Comparison of ENCODE assay signal across 17 cellular contexts in the genomic region with DNA sequence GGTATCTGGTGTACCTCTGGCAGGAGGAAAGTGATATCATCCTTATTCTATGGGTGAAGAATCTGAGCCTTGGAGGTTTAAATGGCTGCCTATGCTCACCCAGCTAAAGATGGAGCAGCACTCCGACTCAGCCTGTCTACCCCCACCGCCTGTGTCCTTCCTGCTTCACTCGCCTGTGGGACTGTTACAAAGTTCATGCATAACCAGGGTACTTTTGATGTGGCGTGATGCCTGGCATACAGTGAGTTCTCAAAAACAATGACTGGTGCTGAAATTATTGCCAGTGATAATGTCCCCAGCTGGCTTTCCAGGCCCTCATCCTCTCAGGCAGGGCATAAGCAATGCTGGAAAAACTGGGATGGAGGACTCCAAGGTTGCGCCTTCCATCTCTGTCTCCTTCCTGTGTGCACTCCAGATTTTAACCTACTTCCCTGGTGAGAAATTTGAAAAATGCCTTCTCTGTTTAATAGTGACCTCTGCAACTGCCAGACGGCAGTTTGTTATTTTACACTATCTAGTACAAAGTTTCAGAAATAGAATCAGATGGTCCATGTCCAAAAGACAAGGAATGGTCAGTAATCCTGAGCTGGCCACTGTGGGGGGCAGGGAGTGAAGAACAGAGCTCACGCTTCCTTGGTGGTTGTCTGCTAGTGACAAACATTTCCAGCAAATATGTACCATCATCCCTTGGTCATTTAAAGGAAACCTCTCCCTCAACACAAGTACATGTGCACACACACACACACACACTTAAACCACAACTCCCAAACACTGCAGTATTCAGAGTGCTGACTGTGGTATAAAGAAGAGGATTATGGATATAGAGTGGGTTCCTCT.
DNase-seq lines count a peak whose midpoint lies in the region; ATAC-seq and TF ChIP-seq lines count a peak whose summit lies in the region.
"Had no signal": no experiment of that assay in that cellular context is flagged by ENCODE, and none has a peak within 500 bp of the region (broad histone marks: within the 10 kb centered on the region; RNA-seq: fewer than 3 reads in every experiment).

No MANE protein-coding gene starts in this region.

- CTCF ChIA-PET in naive thymus-derived CD4-positive, alpha-beta T cell (lab: Charles Lee), result no interaction called here

- H3K9me3 ChIP-seq in DND-41 (ENCODE audit: insufficient read depth, low read length, severe bottlenecking) (no peaks in the 10 kb centered on the region), esophagus muscularis mucosa (no peaks in the 10 kb centered on the region)
- no peaks in the 10 kb centered on the region for H3K9me3 ChIP-seq in naive thymus-derived CD4-positive, alpha-beta T cell (ENCODE audit: control insufficient read depth in 2 of 3, low read length in 3 of 3)
- H3K9me3 ChIP-seq: uterus had no signal

- H3K36me3 ChIP-seq in DND-41 (ENCODE audit: insufficient read depth, low read length), result no peaks in the 10 kb centered on the region
- H3K36me3 ChIP-seq in esophagus muscularis mucosa, result no peaks in the 10 kb centered on the region
- no peaks in the 10 kb centered on the region for H3K36me3 ChIP-seq in naive thymus-derived CD4-positive, alpha-beta T cell (ENCODE audit: control insufficient read depth in 2 of 3, insufficient read depth in 3 of 3, low read length in 3 of 3)
- H3K36me3 ChIP-seq: uterus had no signal

- H3K36me3 Mint-ChIP-seq in naive thymus-derived CD4-positive, alpha-beta T cell, result no peaks in the 10 kb centered on the region

- peak overlapping the region in 1 of 10 donors; percentile 31 for H3K4me3 Mint-ChIP-seq in naive thymus-derived CD4-positive, alpha-beta T cell
- H3K4me3 Mint-ChIP-seq: H9 had no signal

- H3K9me3 Mint-ChIP-seq in naive thymus-derived CD4-positive, alpha-beta T cell, result no peaks in the 10 kb centered on the region
- H3K9me3 Mint-ChIP-seq: H9 had no signal

- no peak overlapping the region for H3K4me2 ChIP-seq in DND-41 (ENCODE audit: insufficient read depth, low read length)
- H3K4me2 ChIP-seq: KMS-11 had no signal

- peak; percentile 5 for DNase-seq in DND-41
- DNase-seq in Jurkat, Clone E6-1 (ENCODE audit: low read depth, low spot score), result peak; percentile 45
- DNase-seq in esophagus muscularis mucosa (ENCODE audit: extremely low spot score), result peak; percentile 47
- DNase-seq in naive thymus-derived CD4-positive, alpha-beta T cell, result peak in 1 of 9 donors; percentile 16
- DNase-seq in MV-4-11 (lab: John Stamatoyannopoulos, UW), result no peak
- DNase-seq in stimulated activated CD8-positive, alpha-beta memory T cell treated with anti-CD3 and anti-CD28 coated beads, Interleukin-4, amount 100 ng/mL, for 48 hours, result no peak
- no peak for DNase-seq in NCI-H128 (lab: John Stamatoyannopoulos, UW; ENCODE audit: unreplicated experiment)
- DNase-seq: foreskin melanocyte, H9, NCI-H1105, NCI-H2171, occipital lobe, T-helper 9 cell, uterus had no signal

- H3K27me3 ChIP-seq in DND-41 (ENCODE audit: insufficient read depth, low read length, poor library complexity) (peaks cover 4% of the 10 kb centered on the region), esophagus muscularis mucosa (no peaks in the 10 kb centered on the region)
- H3K27me3 ChIP-seq in naive thymus-derived CD4-positive, alpha-beta T cell (ENCODE audit: control insufficient read depth in 2 of 2, insufficient read depth in 2 of 2, low read length in 2 of 2), result no peaks in the 10 kb centered on the region
- H3K27me3 ChIP-seq: uterus had no signal

- no peaks in the 10 kb centered on the region for H3K4me1 ChIP-seq in DND-41 (ENCODE audit: insufficient read depth, low read length)
- no peaks in the 10 kb centered on the region for H3K4me1 ChIP-seq in esophagus muscularis mucosa
- H3K4me1 ChIP-seq in naive thymus-derived CD4-positive, alpha-beta T cell (ENCODE audit: control insufficient read depth in 2 of 2, insufficient read depth in 2 of 2, low read length in 2 of 2), result no peaks in the 10 kb centered on the region
- H3K4me1 ChIP-seq: uterus had no signal

- H3K4me3 ChIP-seq in DND-41 (ENCODE audit: low read depth in 1 of 2, low read length in 2 of 2) (no peak overlapping the region), esophagus muscularis mucosa (no peak overlapping the region)
- H3K4me3 ChIP-seq in Jurkat, Clone E6-1 (ENCODE audit: low read length), result no peak overlapping the region
- H3K4me3 ChIP-seq in naive thymus-derived CD4-positive, alpha-beta T cell (ENCODE audit: low read length), result no peak overlapping the region
- H3K4me3 ChIP-seq: uterus had no signal

- TF ChIP-seq EP300 in esophagus muscularis mucosa (IDR thresholded peaks at IDR 0.05), result no peak

- ATAC-seq in DND-41 (ENCODE audit: insufficient read depth, low read depth) (0 out of 3 replicates have a peak, but pooled peaks have one; percentile 42), GM21619 (IDR thresholded peaks at IDR 0.05; ENCODE audit: unreplicated experiment) (no peak)
- peak; percentile 57 for ATAC-seq in naive thymus-derived CD4-positive, alpha-beta T cell
- ATAC-seq: left lobe of liver had no signal

- H3K4me1 Mint-ChIP-seq in naive thymus-derived CD4-positive, alpha-beta T cell, result peaks cover 0 to 6% (median 5%) of the 10 kb centered on the region in 7 donors
- H3K4me1 Mint-ChIP-seq: H9 had no signal

- 62% methylated on average over 7 of the region's 7 CpGs for WGBS in esophagus muscularis mucosa

- TF ChIP-seq CTCF in DND-41 (IDR thresholded peaks at IDR 0.05; ENCODE audit: borderline replicate concordance, extremely low read depth, low read length, poor library complexity, severe bottlenecking) (no peak), esophagus muscularis mucosa (IDR thresholded peaks at IDR 0.05) (no peak)

- H3K27ac ChIP-seq in DND-41 (ENCODE audit: low read length) (no peak overlapping the region), esophagus muscularis mucosa (replicated peaks in 1 of 4) (no peak overlapping the region)
- H3K27ac ChIP-seq in naive thymus-derived CD4-positive, alpha-beta T cell (ENCODE audit: low read depth, low read length), result no peak overlapping the region
- H3K27ac ChIP-seq: KMS-11, uterus had no signal

- TF ChIP-seq POLR2A in esophagus muscularis mucosa (IDR thresholded peaks at IDR 0.05; ENCODE audit: low read depth), result no peak

- H3K9ac ChIP-seq in DND-41 (ENCODE audit: low read depth, low read length), result no peak overlapping the region
- H3K9ac ChIP-seq: KMS-11 had no signal

- H4K20me1 ChIP-seq in DND-41 (ENCODE audit: insufficient read depth, low read length), result no peaks in the 10 kb centered on the region

- POLR2A ChIA-PET in naive thymus-derived CD4-positive, alpha-beta T cell (lab: Charles Lee), result no interaction called here

- intact Hi-C loops in esophagus muscularis mucosa (cut with DNase I), result no loop called here
- intact Hi-C loops in naive thymus-derived CD4-positive, alpha-beta T cell (cut with micrococcal nuclease), result no loop called here

- H2AFZ ChIP-seq in DND-41 (ENCODE audit: low read depth, low read length), result no peak overlapping the region

- no peak overlapping the region for H3K27ac Mint-ChIP-seq in naive thymus-derived CD4-positive, alpha-beta T cell
- H3K27ac Mint-ChIP-seq: H9 had no signal

- no peaks in the 10 kb centered on the region for H3K79me2 ChIP-seq in DND-41 (ENCODE audit: insufficient read depth, low read length)

- no peaks in the 10 kb centered on the region for H3K27me3 Mint-ChIP-seq in naive thymus-derived CD4-positive, alpha-beta T cell

Comparison
In these comparisons a context has a peak if more than half of its experiments do, and no peak if none do; other contexts are left out.
1. DNase-seq: peak in DND-41 (single experiment), Jurkat, Clone E6-1 (single experiment) and esophagus muscularis mucosa (single experiment); none in MV-4-11 (single experiment), stimulated activated CD8-positive, alpha-beta memory T cell treated with anti-CD3 and anti-CD28 coated beads, Interleukin-4, amount 100 ng/mL, for 48 hours (single experiment) and NCI-H128 (single experiment).